ENCODE assay signal across 9 cellular contexts in genomic region chr3:142029052-142029642, GRCh38.
A peak's percentile ranks its signal among the peaks of the same experiment; 100 is the strongest.
DNase-seq lines count a peak whose midpoint lies in the region; ATAC-seq and TF ChIP-seq lines count a peak whose summit lies in the region.
"Had no signal": no experiment of that assay in that cellular context is flagged by ENCODE, and none has a peak within 500 bp of the region (broad histone marks: within the 10 kb centered on the region; RNA-seq: fewer than 3 reads in every experiment).

No MANE protein-coding gene starts in this region.

- H3K4me3 ChIP-seq in upper lobe of left lung: no peak overlapping the region

- H3K4me1 ChIP-seq in upper lobe of left lung: peaks cover 7 to 24% (median 18%) of the 10 kb centered on the region in 4 donors

- WGBS in upper lobe of left lung, 2 donors: 41% methylated on average over 3 of the region's 3 CpGs

- intact Hi-C loops in activated B cell treated with CpG ODN at 0.5 μM for 24 hours (cut with micrococcal nuclease): loop anchor here (2.0 to 5.0 kb wide), 4 partner anchors 118 to 548 kb away; partner anchors contain the start of genes ATR, RNF7 and TFDP2

- TF ChIP-seq CTCF in GM13977 (IDR thresholded peaks at IDR 0.05; ENCODE audit: extremely low read depth, insufficient read depth, missing control alignments): no peak
- TF ChIP-seq CTCF in activated B cell treated with CpG ODN at 0.5 μM for 24 hours (IDR thresholded peaks at IDR 0.05): no peak
- no peak for TF ChIP-seq CTCF in upper lobe of left lung (IDR thresholded peaks at IDR 0.05)

- ATAC-seq in HG02885 (IDR thresholded peaks at IDR 0.05; ENCODE audit: poor library complexity, unreplicated experiment) (peak; percentile 42), activated B cell treated with CpG ODN at 0.5 μM for 24 hours (ENCODE audit: low read depth) (no peak), GM18498 (IDR thresholded peaks at IDR 0.05; ENCODE audit: unreplicated experiment) (no peak), upper lobe of left lung (ENCODE audit: low FRiP score in 2 of 2) (no peak)

- no peak for TF ChIP-seq POLR2A in upper lobe of left lung (IDR thresholded peaks at IDR 0.05)

- no peak for TF ChIP-seq EP300 in upper lobe of left lung (IDR thresholded peaks at IDR 0.05)

- H3K4me1 Mint-ChIP-seq in activated B cell treated with CpG ODN at 0.5 μM for 24 hours: peaks cover 18% of the 10 kb centered on the region

- H3K27ac ChIP-seq in upper lobe of left lung: peak overlapping the region in 2 of 4 donors; percentile 36 to 46

- CTCF ChIA-PET in activated B cell treated with CpG ODN at 0.5 μM for 24 hours (lab: Charles Lee): no interaction called here

- H3K36me3 ChIP-seq in upper lobe of left lung: no peaks in the 10 kb centered on the region

- POLR2A ChIA-PET in activated B cell treated with CpG ODN at 0.5 μM for 24 hours (lab: Charles Lee): interaction anchor here (0.6 to 1.3 kb wide), 4 partner anchors 178 to 718 kb away, joined by 4 to 6 read pairs (median 4); partner anchors contain the start of gene ATR

- peaks cover 2% of the 10 kb centered on the region for H3K9me3 Mint-ChIP-seq in activated B cell treated with CpG ODN at 0.5 μM for 24 hours

- DNase-seq in GM13977 (ENCODE audit: low spot score) (peak; percentile 41), activated B cell treated with CpG ODN at 0.5 μM for 24 hours (no peak), pons (ENCODE audit: low spot score) (peak; percentile 20), NOMO-1 treated with dmso at 0.1 percent for 144 hours (lab: John Stamatoyannopoulos, UW; ENCODE audit: unreplicated experiment) (no peak), upper lobe of left lung (no peak), NCI-H446 treated with DMSO at 0.1 percent for 48 hours (lab: John Stamatoyannopoulos, UW) (no peak)
- DNase-seq: activated T-cell treated with anti-CD3 and anti-CD28 coated beads, Interleukin-2, amount 50 U/mL, for 1 hour had no signal

- H3K9me3 ChIP-seq in upper lobe of left lung: no peaks in the 10 kb centered on the region

- H3K27me3 ChIP-seq in upper lobe of left lung: no peaks in the 10 kb centered on the region

- in situ Hi-C loops in GM13977 (cut with MboI; ENCODE audit: low pct_unique_long_range_greater_than_20kb, low sequenced_read_pairs, unreplicated experiment): no loop called here

- no peak overlapping the region for H3K27ac Mint-ChIP-seq in activated B cell treated with CpG ODN at 0.5 μM for 24 hours

- H3K4me3 Mint-ChIP-seq in activated B cell treated with CpG ODN at 0.5 μM for 24 hours: peak overlapping the region; percentile 15

- H3K36me3 Mint-ChIP-seq in activated B cell treated with CpG ODN at 0.5 μM for 24 hours (ENCODE audit: low read depth): peaks cover 3% of the 10 kb centered on the region

- H3K27me3 Mint-ChIP-seq in activated B cell treated with CpG ODN at 0.5 μM for 24 hours: no peaks in the 10 kb centered on the region

Comparison
In these comparisons a context has a peak if more than half of its experiments do, and no peak if none do; other contexts are left out.
1. DNase-seq: peak in GM13977 (single experiment) and pons (single experiment); none in activated B cell treated with CpG ODN at 0.5 μM for 24 hours (single experiment), NOMO-1 treated with dmso at 0.1 percent for 144 hours (single experiment), upper lobe of left lung (0 of 2) and NCI-H446 treated with DMSO at 0.1 percent for 48 hours (single experiment).